In the genomic region with DNA sequence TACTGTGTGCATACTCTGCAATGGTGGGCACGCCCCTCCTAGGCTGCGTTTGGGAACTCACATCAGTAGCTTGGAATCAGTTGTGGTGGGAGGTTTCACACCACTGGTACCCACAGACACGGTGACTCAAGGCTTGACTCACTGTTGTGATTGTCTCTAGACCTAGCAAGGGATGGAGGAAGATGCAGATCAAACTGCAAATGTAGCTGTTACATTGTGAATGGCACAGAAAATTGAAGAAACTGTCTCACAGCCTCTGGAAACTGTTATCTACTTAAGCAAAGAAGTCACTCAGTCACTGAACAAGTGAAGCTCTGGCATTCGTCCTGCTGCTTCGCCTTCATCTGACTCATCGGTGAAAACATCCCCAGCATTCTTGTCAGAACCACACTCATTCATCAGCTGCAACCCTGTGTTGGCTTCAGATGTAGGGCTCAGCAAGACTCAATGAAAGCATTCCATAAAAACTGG, we compare ENCODE assay signal across 9 cellular contexts. TPM values are rescaled to one million over a fixed set of nuclear protein-coding genes. Genes with fewer than 3 reads are reported as not detected.
DNase-seq lines count a peak whose midpoint lies in the region; ATAC-seq, FAIRE-seq and TF ChIP-seq lines count a peak whose summit lies in the region.
"Had no signal": no experiment of that assay in that cellular context is flagged by ENCODE, and none has a peak within 500 bp of the region (broad histone marks: within the 10 kb centered on the region; RNA-seq: fewer than 3 reads in every experiment).

No MANE protein-coding gene starts in this region.

- CTCF ChIA-PET in CD8-positive, alpha-beta T cell (lab: Charles Lee), result interaction anchor here (1.3 kb wide), 1 partner anchor 75 kb away, joined by 4 read pairs; no protein-coding TSS in a partner anchor

- H3K4me3 Mint-ChIP-seq in CD8-positive, alpha-beta T cell, result no peak overlapping the region
- H3K4me3 Mint-ChIP-seq in T-helper 1 cell treated with Interleukin-12 subunit alpha and Interleukin-12 subunit beta and Interleukin-4 antibody, amounts not matched to agents 30 μg/mL and 1 μg/mL, for 36 hours, result no peak overlapping the region
- peak overlapping the region; percentile 54 for H3K4me3 Mint-ChIP-seq in astrocyte (ENCODE audit: unreplicated experiment)
- H3K4me3 Mint-ChIP-seq in natural killer cell treated with Interleukin-12 subunit alpha and Interleukin-12 subunit beta and Interleukin-15 and Interleukin-18, amount 100 ng/mL, for 72 hours, result peak overlapping the region; percentile 18

- TF ChIP-seq CTCF in CD8-positive, alpha-beta T cell (IDR thresholded peaks at IDR 0.05), result no peak
- no peak for TF ChIP-seq CTCF in astrocyte (IDR thresholded peaks at IDR 0.05; ENCODE audit: insufficient read depth, low read depth, low read length)

- H3K9me3 ChIP-seq in CD8-positive, alpha-beta T cell (ENCODE audit: low read length), result no peaks in the 10 kb centered on the region
- H3K9me3 ChIP-seq in astrocyte (ENCODE audit: insufficient read depth, low read depth, low read length) (no peaks in the 10 kb centered on the region), HAP-1 (no peaks in the 10 kb centered on the region)

- POLR2A ChIA-PET in CD8-positive, alpha-beta T cell (lab: Charles Lee), result interaction anchor here (1.1 kb wide), 1 partner anchor 27 kb away, joined by 3 read pairs; no protein-coding TSS in a partner anchor

- intact Hi-C loops in CD8-positive, alpha-beta T cell (cut with DNase I, micrococcal nuclease), result loop anchor here (1.0 to 5.0 kb wide), 2 partner anchors 38 to 76 kb away; no protein-coding TSS in a partner anchor

- no peaks in the 10 kb centered on the region for H3K79me2 ChIP-seq in astrocyte (ENCODE audit: insufficient read depth, low read length)

- H4K20me1 ChIP-seq in astrocyte (ENCODE audit: insufficient read depth, low read length), result peaks cover 3% of the 10 kb centered on the region

- no peak overlapping the region for H3K27ac ChIP-seq in CD8-positive, alpha-beta T cell (ENCODE audit: low read depth, low read length)
- H3K27ac ChIP-seq in astrocyte (ENCODE audit: low read depth, low read length), result peak overlapping the region; percentile 75

- H3K4me1 ChIP-seq in CD8-positive, alpha-beta T cell (ENCODE audit: insufficient read depth, low read length), result peaks cover 25% of the 10 kb centered on the region
- H3K4me1 ChIP-seq in astrocyte (ENCODE audit: insufficient read depth, low read length), result peaks cover 24% of the 10 kb centered on the region
- no peaks in the 10 kb centered on the region for H3K4me1 ChIP-seq in HAP-1

- no peaks in the 10 kb centered on the region for H3K27me3 ChIP-seq in CD8-positive, alpha-beta T cell (ENCODE audit: insufficient read depth, low read length)
- peaks cover 11% of the 10 kb centered on the region for H3K27me3 ChIP-seq in astrocyte (ENCODE audit: insufficient read depth, low read length)
- peaks cover 3% of the 10 kb centered on the region; the same call in 1 of the 2 replicates for H3K27me3 ChIP-seq in HAP-1 (ENCODE audit: low read depth)

- H3K36me3 ChIP-seq in CD8-positive, alpha-beta T cell (ENCODE audit: insufficient read depth, low read length), result no peaks in the 10 kb centered on the region
- H3K36me3 ChIP-seq in astrocyte (ENCODE audit: insufficient read depth, low read length) (no peaks in the 10 kb centered on the region), HAP-1 (replicated peaks) (no peaks in the 10 kb centered on the region)

- FAIRE-seq in astrocyte (lab: Jason Lieb, UNC), result peak; percentile 100
- FAIRE-seq: endometrium had no signal

- peak overlapping the region; percentile 85 for H3K27ac Mint-ChIP-seq in CD8-positive, alpha-beta T cell
- peak overlapping the region; percentile 83 for H3K27ac Mint-ChIP-seq in T-helper 1 cell treated with Interleukin-12 subunit alpha and Interleukin-12 subunit beta and Interleukin-4 antibody, amounts not matched to agents 30 μg/mL and 1 μg/mL, for 36 hours
- H3K27ac Mint-ChIP-seq in astrocyte (ENCODE audit: unreplicated experiment), result peak overlapping the region; percentile 93
- peak overlapping the region; percentile 0 to 5 for H3K27ac Mint-ChIP-seq in natural killer cell treated with Interleukin-12 subunit alpha and Interleukin-12 subunit beta and Interleukin-15 and Interleukin-18, amount 100 ng/mL, for 72 hours

- H3K27me3 Mint-ChIP-seq in CD8-positive, alpha-beta T cell (ENCODE audit: low read depth), result no peaks in the 10 kb centered on the region
- H3K27me3 Mint-ChIP-seq in T-helper 1 cell treated with Interleukin-12 subunit alpha and Interleukin-12 subunit beta and Interleukin-4 antibody, amounts not matched to agents 30 μg/mL and 1 μg/mL, for 36 hours (ENCODE audit: low read depth), result peaks cover 17% of the 10 kb centered on the region
- H3K27me3 Mint-ChIP-seq in astrocyte (ENCODE audit: low read depth, unreplicated experiment), result no peaks in the 10 kb centered on the region
- peaks cover 31 to 37% of the 10 kb centered on the region in 2 donors for H3K27me3 Mint-ChIP-seq in natural killer cell treated with Interleukin-12 subunit alpha and Interleukin-12 subunit beta and Interleukin-15 and Interleukin-18, amount 100 ng/mL, for 72 hours

- peaks cover 36% of the 10 kb centered on the region for H3K4me1 Mint-ChIP-seq in CD8-positive, alpha-beta T cell (ENCODE audit: low read depth)
- H3K4me1 Mint-ChIP-seq in T-helper 1 cell treated with Interleukin-12 subunit alpha and Interleukin-12 subunit beta and Interleukin-4 antibody, amounts not matched to agents 30 μg/mL and 1 μg/mL, for 36 hours (ENCODE audit: low read depth), result peaks cover 38% of the 10 kb centered on the region
- peaks cover 45% of the 10 kb centered on the region for H3K4me1 Mint-ChIP-seq in astrocyte (ENCODE audit: low read depth, unreplicated experiment)
- H3K4me1 Mint-ChIP-seq in natural killer cell treated with Interleukin-12 subunit alpha and Interleukin-12 subunit beta and Interleukin-15 and Interleukin-18, amount 100 ng/mL, for 72 hours (ENCODE audit: low read depth in 2 of 2), result peaks cover 24 to 31% of the 10 kb centered on the region in 2 donors

- H3K9me3 Mint-ChIP-seq in CD8-positive, alpha-beta T cell, result no peaks in the 10 kb centered on the region
- no peaks in the 10 kb centered on the region for H3K9me3 Mint-ChIP-seq in T-helper 1 cell treated with Interleukin-12 subunit alpha and Interleukin-12 subunit beta and Interleukin-4 antibody, amounts not matched to agents 30 μg/mL and 1 μg/mL, for 36 hours
- H3K9me3 Mint-ChIP-seq in astrocyte (ENCODE audit: unreplicated experiment), result no peaks in the 10 kb centered on the region
- H3K9me3 Mint-ChIP-seq in natural killer cell treated with Interleukin-12 subunit alpha and Interleukin-12 subunit beta and Interleukin-15 and Interleukin-18, amount 100 ng/mL, for 72 hours, result no peaks in the 10 kb centered on the region

- DNase-seq in CD8-positive, alpha-beta T cell, result peak; percentile 53 to 89 (median 68)
- peak; percentile 99 for DNase-seq in astrocyte (ENCODE audit: low read depth)
- peak; percentile 82 for DNase-seq in natural killer cell treated with Interleukin-12 subunit alpha and Interleukin-12 subunit beta and Interleukin-15 and Interleukin-18, amount 100 ng/mL, for 72 hours (ENCODE audit: low spot score)
- DNase-seq in DMS79 treated with DMSO at 0.1 percent for 48 hours (lab: John Stamatoyannopoulos, UW), result no peak
- DNase-seq in OCI-M2 (lab: John Stamatoyannopoulos, UW; ENCODE audit: unreplicated experiment), result no peak
- no peak for DNase-seq in HAP-1 (ENCODE audit: low spot score in 2 of 2)

- no peak overlapping the region for H3K4me3 ChIP-seq in CD8-positive, alpha-beta T cell (ENCODE audit: low read depth, low read length)
- H3K4me3 ChIP-seq in astrocyte (ENCODE audit: insufficient read depth, low read depth, low read length) (peak overlapping the region; percentile 31), HAP-1 (no peak overlapping the region)

- peak; percentile 65 for ATAC-seq in CD8-positive, alpha-beta T cell
- ATAC-seq in natural killer cell treated with Interleukin-12 subunit alpha and Interleukin-12 subunit beta and Interleukin-15 and Interleukin-18, amount 100 ng/mL, for 72 hours, result peak; percentile 97
- no peak for ATAC-seq in GM21447 (IDR thresholded peaks at IDR 0.05; ENCODE audit: unreplicated experiment)

- peak overlapping the region; percentile 61 for H3K9ac ChIP-seq in astrocyte (ENCODE audit: low read length)

- peak overlapping the region; percentile 80 for H3K4me2 ChIP-seq in astrocyte (ENCODE audit: low read length)

- no peaks in the 10 kb centered on the region for H3K36me3 Mint-ChIP-seq in CD8-positive, alpha-beta T cell
- peaks cover 2% of the 10 kb centered on the region for H3K36me3 Mint-ChIP-seq in T-helper 1 cell treated with Interleukin-12 subunit alpha and Interleukin-12 subunit beta and Interleukin-4 antibody, amounts not matched to agents 30 μg/mL and 1 μg/mL, for 36 hours (ENCODE audit: low read depth)
- H3K36me3 Mint-ChIP-seq in astrocyte (ENCODE audit: low read depth, unreplicated experiment), result no peaks in the 10 kb centered on the region
- no peaks in the 10 kb centered on the region for H3K36me3 Mint-ChIP-seq in natural killer cell treated with Interleukin-12 subunit alpha and Interleukin-12 subunit beta and Interleukin-15 and Interleukin-18, amount 100 ng/mL, for 72 hours

- in situ Hi-C loops in HAP-1 (cut with MboI; ENCODE audit: low sequenced_read_pairs), result no loop called here

- H2AFZ ChIP-seq in astrocyte (ENCODE audit: low read depth, low read length), result peak overlapping the region; percentile 7

RNA-seq across cellular contexts. Expression of a gene that starts 59.5 kb away (rescaled TPM):
- total RNA-seq in CD8-positive, alpha-beta T cell, result 10 to 100 TPM; 54.7 to 56.7 TPM
- total RNA-seq in astrocyte, result 109 and 119 TPM in 2 replicates
- 10 to 100 TPM; 16.5 to 23.5 TPM for total RNA-seq in natural killer cell treated with Interleukin-12 subunit alpha and Interleukin-12 subunit beta and Interleukin-15 and Interleukin-18, amount 100 ng/mL, for 72 hours

Comparison
In these comparisons a context has a peak if more than half of its experiments do, and no peak if none do; other contexts are left out.
1. DNase-seq: peak in CD8-positive, alpha-beta T cell (7 of 7), astrocyte (single experiment) and natural killer cell treated with Interleukin-12 subunit alpha and Interleukin-12 subunit beta and Interleukin-15 and Interleukin-18, amount 100 ng/mL, for 72 hours (single experiment); none in DMS79 treated with DMSO at 0.1 percent for 48 hours (single experiment), OCI-M2 (single experiment) and HAP-1 (0 of 2).
2. H3K27ac Mint-ChIP-seq: peak in every context shown above with its lines; median percentile 93 in astrocyte; 85 in CD8-positive, alpha-beta T cell; 83 in T-helper 1 cell treated with Interleukin-12 subunit alpha and Interleukin-12 subunit beta and Interleukin-4 antibody, amounts not matched to agents 30 μg/mL and 1 μg/mL, for 36 hours; 2 in natural killer cell treated with Interleukin-12 subunit alpha and Interleukin-12 subunit beta and Interleukin-15 and Interleukin-18, amount 100 ng/mL, for 72 hours.
3. H3K4me3 Mint-ChIP-seq: peak in astrocyte (single experiment) and natural killer cell treated with Interleukin-12 subunit alpha and Interleukin-12 subunit beta and Interleukin-15 and Interleukin-18, amount 100 ng/mL, for 72 hours (single experiment); none in CD8-positive, alpha-beta T cell (single experiment) and T-helper 1 cell treated with Interleukin-12 subunit alpha and Interleukin-12 subunit beta and Interleukin-4 antibody, amounts not matched to agents 30 μg/mL and 1 μg/mL, for 36 hours (single experiment).